Comparison of ENCODE assay signal across 8 cellular contexts in the genomic region with DNA sequence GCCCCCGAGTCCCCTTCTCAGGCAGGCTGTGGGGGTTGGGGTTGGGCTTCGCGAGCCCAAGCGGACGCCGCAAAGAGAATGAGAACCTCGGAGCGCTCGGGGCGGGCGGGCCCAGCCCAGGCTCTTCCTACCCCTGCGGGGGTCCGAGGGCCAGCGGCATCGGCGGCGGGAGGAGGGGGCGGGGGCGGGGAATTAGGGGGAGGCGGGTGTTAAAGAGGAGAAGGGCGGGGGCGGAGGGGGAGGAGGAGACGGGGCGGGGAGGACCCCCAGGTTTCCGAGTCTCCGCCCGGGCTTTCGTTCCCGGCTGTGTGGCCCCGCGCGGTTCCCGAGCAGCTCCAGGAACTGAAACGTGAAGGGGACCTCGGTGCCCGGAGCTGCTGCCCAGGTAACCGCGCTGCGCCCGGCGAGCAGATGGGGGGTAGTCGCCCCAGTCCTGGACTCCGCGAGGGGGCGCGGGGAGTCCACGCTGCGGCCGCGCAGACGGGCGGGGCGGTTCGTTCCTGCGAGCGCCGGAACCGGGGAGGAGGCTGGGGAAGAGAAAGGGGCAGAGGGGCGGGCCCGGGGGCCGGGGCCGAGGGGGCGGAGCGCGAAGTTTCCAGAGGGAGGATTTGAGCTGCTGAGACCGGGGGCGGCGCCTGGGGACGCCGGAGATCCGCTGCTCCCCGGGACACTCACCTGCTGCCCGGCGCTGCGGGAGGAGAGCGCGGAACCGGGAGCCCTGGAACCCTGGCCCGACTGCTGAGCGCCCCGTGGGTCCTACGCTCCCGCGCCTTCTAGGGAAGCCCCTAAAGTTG. TPM values are rescaled to one million over a fixed set of nuclear protein-coding genes. Genes with fewer than 3 reads are reported as not detected.
DNase-seq lines count a peak whose midpoint lies in the region; ATAC-seq and TF ChIP-seq lines count a peak whose summit lies in the region.

No MANE protein-coding gene starts in this region.

- H3K27me3 Mint-ChIP-seq in CD14-positive monocyte (ENCODE audit: low read depth in 3 of 3), result peaks cover 33 to 49% (median 47%) of the 10 kb centered on the region in 3 donors

- no peaks in the 10 kb centered on the region for H3K4me1 Mint-ChIP-seq in CD14-positive monocyte

- no peak for TF ChIP-seq POLR2A in erythroblast (IDR thresholded peaks at IDR 0.05; ENCODE audit: low read length)

- peaks cover 0 to 2% of the 10 kb centered on the region in 2 donors for H3K36me3 Mint-ChIP-seq in CD14-positive monocyte

- DNase-seq in CD14-positive monocyte (ENCODE audit: low spot score) (no peak), NCI-H128 (lab: John Stamatoyannopoulos, UW; ENCODE audit: unreplicated experiment) (peak; percentile 76), epithelial cell of proximal tubule (ENCODE audit: low read depth) (no peak), omental fat pad (ENCODE audit: low spot score) (no peak), HT-29 (ENCODE audit: low spot score) (no peak), erythroblast (lab: John Stamatoyannopoulos, UW) (no peak), KG1 (lab: John Stamatoyannopoulos, UW) (no peak)
- peak; percentile 8 to 44 for DNase-seq in activated CD4-positive, alpha-beta T cell treated with anti-CD3 and anti-CD28 coated beads for 4 hours

- intact Hi-C loops in CD14-positive monocyte (cut with micrococcal nuclease), result no loop called here

- H3K4me3 Mint-ChIP-seq in CD14-positive monocyte, result peak overlapping the region; percentile 39 to 76

- peak overlapping the region; percentile 59 for H3K4me3 ChIP-seq in epithelial cell of proximal tubule (ENCODE audit: low read depth, low read length)

- H3K27ac Mint-ChIP-seq in CD14-positive monocyte, result no peak overlapping the region

- peak; percentile 82 for ATAC-seq in omental fat pad (ENCODE audit: low FRiP score)

- no peak for TF ChIP-seq CTCF in CD14-positive monocyte (IDR thresholded peaks at IDR 0.05)
- no peak for TF ChIP-seq CTCF in epithelial cell of proximal tubule (conservative IDR thresholded peaks at IDR 0.05; ENCODE audit: low read depth, low read length)
- TF ChIP-seq CTCF in omental fat pad (IDR thresholded peaks at IDR 0.05), result no peak

- peaks cover 6 to 26% (median 19%) of the 10 kb centered on the region in 7 donors for H3K9me3 Mint-ChIP-seq in CD14-positive monocyte

RNA-seq across cellular contexts. Expression of gene PLEKHG4B, which starts 38.4 kb away (rescaled TPM):
- polyA plus RNA-seq in CD14-positive monocyte, result not detected
- total RNA-seq in epithelial cell of proximal tubule (3.5 and 4.3 TPM in 2 replicates), omental fat pad (under 1 TPM in 3 of 4 donors, not detected in 1; 0.44 to 0.65 (median 0.60) TPM)
- total RNA-seq in HT-29 (2014; rRNA removed; shearing (Covaris generic)), result not detected in 2 replicates

Comparison
In these comparisons a context has a peak if more than half of its experiments do, and no peak if none do; other contexts are left out.
1. DNase-seq: peak in NCI-H128 (single experiment) and activated CD4-positive, alpha-beta T cell treated with anti-CD3 and anti-CD28 coated beads for 4 hours (2 of 2); none in CD14-positive monocyte (single experiment), epithelial cell of proximal tubule (single experiment), omental fat pad (single experiment), HT-29 (single experiment), erythroblast (0 of 2) and KG1 (single experiment).